ENCODE assay signal across 8 cellular contexts in genomic region chr1:149861497-149862054, GRCh38. TPM values are rescaled to one million over a fixed set of nuclear protein-coding genes. Genes with fewer than 3 reads are reported as not detected.
DNase-seq lines count a peak whose midpoint lies in the region; ATAC-seq and TF ChIP-seq lines count a peak whose summit lies in the region.
"Not testable (repeated sequence)": the region's sequence is repeated elsewhere in the genome, so short reads cannot be mapped to it uniquely, and the experiment has no call there.

No MANE protein-coding gene starts in this region.

- H3K27me3 ChIP-seq in foreskin keratinocyte; lower lobe of right lung (ENCODE audit: low read depth): not testable (repeated sequence)

- not testable (repeated sequence) for DNase-seq in T-helper 17 cell; foreskin keratinocyte; lower lobe of right lung; stimulated activated naive B cell treated with anti-CD40 and anti-IgM and Interleukin-4, amounts not matched to agents 10 μg/mL and 1 μg/mL and 100 μg/mL, for 72 hours

- TF ChIP-seq CTCF in foreskin keratinocyte (conservative IDR thresholded peaks at IDR 0.05); lower lobe of right lung (IDR thresholded peaks at IDR 0.05): not testable (repeated sequence)

- H3K27ac Mint-ChIP-seq in T-helper 17 cell; stimulated activated naive B cell treated with anti-CD40 and anti-IgM and Interleukin-4, amounts not matched to agents 10 μg/mL and 1 μg/mL and 100 μg/mL, for 72 hours: not testable (repeated sequence)

- H3K36me3 Mint-ChIP-seq in T-helper 17 cell (ENCODE audit: low read depth); stimulated activated naive B cell treated with anti-CD40 and anti-IgM and Interleukin-4, amounts not matched to agents 10 μg/mL and 1 μg/mL and 100 μg/mL, for 72 hours: not testable (repeated sequence)

- H3K36me3 ChIP-seq in lower lobe of right lung: not testable (repeated sequence)

- H3K4me3 Mint-ChIP-seq in T-helper 17 cell; stimulated activated naive B cell treated with anti-CD40 and anti-IgM and Interleukin-4, amounts not matched to agents 10 μg/mL and 1 μg/mL and 100 μg/mL, for 72 hours: not testable (repeated sequence)

- not testable (repeated sequence) for H3K4me3 ChIP-seq in lower lobe of right lung

- not testable (repeated sequence) for H3K4me1 Mint-ChIP-seq in T-helper 17 cell; stimulated activated naive B cell treated with anti-CD40 and anti-IgM and Interleukin-4, amounts not matched to agents 10 μg/mL and 1 μg/mL and 100 μg/mL, for 72 hours

- intact Hi-C loops in lower lobe of right lung (cut with DNase I): not testable (repeated sequence)

- not testable (repeated sequence) for H3K27ac ChIP-seq in foreskin keratinocyte, lower lobe of right lung

- H3K9me3 ChIP-seq in T-helper 17 cell (ENCODE audit: control insufficient read depth, low read length, poor library complexity, severe bottlenecking); lower lobe of right lung: not testable (repeated sequence)

- H3K9me3 Mint-ChIP-seq in stimulated activated naive B cell treated with anti-CD40 and anti-IgM and Interleukin-4, amounts not matched to agents 10 μg/mL and 1 μg/mL and 100 μg/mL, for 72 hours: not testable (repeated sequence)

- ATAC-seq in GM18498 (IDR thresholded peaks at IDR 0.05; ENCODE audit: unreplicated experiment): peak; percentile 22
- ATAC-seq in GM19372 (IDR thresholded peaks at IDR 0.05; ENCODE audit: low read depth, unreplicated experiment): peak; percentile 3
- ATAC-seq in HG02610 (IDR thresholded peaks at IDR 0.05; ENCODE audit: unreplicated experiment): peak; percentile 13
- ATAC-seq in HG03139 (IDR thresholded peaks at IDR 0.05; ENCODE audit: unreplicated experiment): peak; percentile 7
- ATAC-seq in T-helper 17 cell: peak; percentile 14
- ATAC-seq in foreskin keratinocyte: peak; percentile 39
- peak; percentile 59 to 68 for ATAC-seq in lower lobe of right lung
- ATAC-seq in stimulated activated naive B cell treated with anti-CD40 and anti-IgM and Interleukin-4, amounts not matched to agents 10 μg/mL and 1 μg/mL and 100 μg/mL, for 72 hours (replicated peaks): peak; percentile 17 to 23

- not testable (repeated sequence) for H3K4me1 ChIP-seq in foreskin keratinocyte, lower lobe of right lung

- H3K27me3 Mint-ChIP-seq in T-helper 17 cell; stimulated activated naive B cell treated with anti-CD40 and anti-IgM and Interleukin-4, amounts not matched to agents 10 μg/mL and 1 μg/mL and 100 μg/mL, for 72 hours: not testable (repeated sequence)

RNA-seq across cellular contexts. Expression of gene BOLA1, which starts 37.8 kb away (rescaled TPM):
- total RNA-seq in T-helper 17 cell (1 to 10 TPM; 5.3 to 7.2 TPM), foreskin keratinocyte (16.6 and 18.2 TPM in 2 replicates), lower lobe of right lung (11.5 TPM)
- 23.5 and 25.8 TPM in 2 replicates for polyA plus RNA-seq in foreskin keratinocyte

RNA-seq across cellular contexts. Expression of gene SV2A, which starts 56.1 kb away (rescaled TPM):
- total RNA-seq in T-helper 17 cell (1 to 10 TPM; 4.6 to 4.7 TPM), foreskin keratinocyte (3.4 and 6.5 TPM in 2 replicates), lower lobe of right lung (0.86 TPM)
- 2.1 and 3.8 TPM in 2 replicates for polyA plus RNA-seq in foreskin keratinocyte

Comparison
In these comparisons a context has a peak if more than half of its experiments do, and no peak if none do; other contexts are left out.
1. ATAC-seq: peak in every context shown above with its lines; median percentile 64 in lower lobe of right lung; 39 in foreskin keratinocyte; 22 in GM18498; 20 in stimulated activated naive B cell treated with anti-CD40 and anti-IgM and Interleukin-4, amounts not matched to agents 10 μg/mL and 1 μg/mL and 100 μg/mL, for 72 hours; 14 in T-helper 17 cell; 13 in HG02610; 7 in HG03139; 3 in GM19372.